10 cellular contexts compared by ENCODE assay signal in the genomic region with DNA sequence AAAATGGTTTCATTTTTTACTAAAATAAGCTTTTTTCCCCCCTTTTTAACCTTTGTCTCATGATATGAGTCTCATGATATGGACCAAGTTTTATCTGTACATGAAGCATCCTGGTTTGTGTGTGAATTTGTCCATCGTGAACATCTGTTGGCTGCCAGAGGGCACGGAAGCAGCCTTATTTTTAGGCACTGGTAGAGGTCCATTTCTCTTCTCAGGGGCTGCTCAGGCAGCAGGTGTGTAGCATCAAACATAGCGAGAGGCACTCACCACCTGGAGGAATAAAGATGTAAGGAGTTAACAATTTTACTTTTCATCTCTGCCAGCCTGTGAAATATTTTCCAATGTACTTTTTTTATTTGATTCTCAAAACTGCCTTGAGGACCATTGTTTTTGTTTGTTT.
DNase-seq lines count a peak whose midpoint lies in the region; ATAC-seq and TF ChIP-seq lines count a peak whose summit lies in the region.
"Had no signal": no experiment of that assay in that cellular context is flagged by ENCODE, and none has a peak within 500 bp of the region (broad histone marks: within the 10 kb centered on the region; RNA-seq: fewer than 3 reads in every experiment).

No MANE protein-coding gene starts in this region.

- TF ChIP-seq CTCF in transverse colon (IDR thresholded peaks at IDR 0.05) = no peak
- TF ChIP-seq CTCF in right lobe of liver (IDR thresholded peaks at IDR 0.05) = no peak

- H3K27me3 Mint-ChIP-seq in activated naive CD4-positive, alpha-beta T cell treated with anti-CD3 and anti-CD28 coated beads for 36 hours (ENCODE audit: low read depth) = no peaks in the 10 kb centered on the region
- no peaks in the 10 kb centered on the region for H3K27me3 Mint-ChIP-seq in T-cell

- H3K27ac ChIP-seq in transverse colon (peak overlapping the region in 3 of 4 donors; percentile 29 to 53 (median 46)), right lobe of liver (no peak overlapping the region)
- H3K27ac ChIP-seq: coronary artery had no signal

- CTCF ChIA-PET in activated naive CD4-positive, alpha-beta T cell treated with anti-CD3 and anti-CD28 coated beads for 36 hours (lab: Charles Lee) = no interaction called here
- CTCF ChIA-PET in T-cell (lab: Charles Lee) = interaction anchor here in 1 of 2 donors (0.6 kb wide), 1 partner anchor 177 kb away, joined by 3 read pairs; no protein-coding TSS in a partner anchor

- H3K36me3 Mint-ChIP-seq in activated naive CD4-positive, alpha-beta T cell treated with anti-CD3 and anti-CD28 coated beads for 36 hours (ENCODE audit: low read depth) = peaks cover 16% of the 10 kb centered on the region
- H3K36me3 Mint-ChIP-seq in activated naive CD4-positive, alpha-beta T cell treated with anti-CD3 and anti-CD28 coated beads, Interleukin-2, amount 50 U/mL, for 72 hours = peaks cover 13% of the 10 kb centered on the region in 2 donors
- H3K36me3 Mint-ChIP-seq in T-cell = peaks cover 46% of the 10 kb centered on the region

- H3K4me3 ChIP-seq in transverse colon (no peak overlapping the region), right lobe of liver (no peak overlapping the region)

- TF ChIP-seq POLR2A in transverse colon (IDR thresholded peaks at IDR 0.05) (no peak), right lobe of liver (IDR thresholded peaks at IDR 0.05) (no peak)

- DNase-seq in activated naive CD4-positive, alpha-beta T cell treated with anti-CD3 and anti-CD28 coated beads for 36 hours = no peak
- DNase-seq in activated naive CD4-positive, alpha-beta T cell treated with anti-CD3 and anti-CD28 coated beads, Interleukin-2, amount 50 U/mL, for 72 hours (ENCODE audit: low spot score in 2 of 2) = no peak
- no peak for DNase-seq in T-cell
- DNase-seq in transverse colon = no peak
- no peak for DNase-seq in kidney tubule cell (ENCODE audit: low spot score)
- DNase-seq in right lobe of liver = no peak
- DNase-seq in C1 segment of cervical spinal cord (lab: John Stamatoyannopoulos, UW) = no peak
- DNase-seq: retina had no signal

- H3K27ac Mint-ChIP-seq in activated naive CD4-positive, alpha-beta T cell treated with anti-CD3 and anti-CD28 coated beads for 36 hours = no peak overlapping the region
- peak overlapping the region in 1 of 2 donors; percentile 15 for H3K27ac Mint-ChIP-seq in activated naive CD4-positive, alpha-beta T cell treated with anti-CD3 and anti-CD28 coated beads, Interleukin-2, amount 50 U/mL, for 72 hours
- peak overlapping the region in 1 of 2 donors; percentile 32 for H3K27ac Mint-ChIP-seq in T-cell

- ATAC-seq in activated naive CD4-positive, alpha-beta T cell treated with anti-CD3 and anti-CD28 coated beads, Interleukin-2, amount 50 U/mL, for 72 hours = no peak
- ATAC-seq in HG02798 (IDR thresholded peaks at IDR 0.05; ENCODE audit: poor library complexity, unreplicated experiment) (peak; percentile 70), T-cell (replicated peaks in 1 of 4) (no peak), right lobe of liver (no peak)

- 78% methylated on average over 3 of the region's 3 CpGs for WGBS in transverse colon (ENCODE audit: low coverage in 1 of 2), 2 donors
- 88% methylated on average over 3 of the region's 3 CpGs for WGBS in right lobe of liver (ENCODE audit: insufficient coverage, low coverage, low lambda C conversion rate, missing lambda C conversion rate)

- H3K4me3 Mint-ChIP-seq in activated naive CD4-positive, alpha-beta T cell treated with anti-CD3 and anti-CD28 coated beads for 36 hours = peak overlapping the region; percentile 22
- peak overlapping the region in 2 of 3 donors; percentile 10 to 66 for H3K4me3 Mint-ChIP-seq in T-cell

- H3K9me3 ChIP-seq in transverse colon = no peaks in the 10 kb centered on the region
- no peaks in the 10 kb centered on the region for H3K9me3 ChIP-seq in right lobe of liver

- no peak for TF ChIP-seq EP300 in transverse colon (IDR thresholded peaks at IDR 0.05; ENCODE audit: low read depth)

- intact Hi-C loops in activated naive CD4-positive, alpha-beta T cell treated with anti-CD3 and anti-CD28 coated beads for 36 hours (cut with micrococcal nuclease) = loop anchor here (2.0 kb wide), 1 partner anchor 136 kb away; no protein-coding TSS in a partner anchor
- intact Hi-C loops in transverse colon (cut with DNase I; ENCODE audit: low total_unique reads) (no loop called here), right lobe of liver (cut with DNase I) (loop anchor here (10.0 kb wide), 2 partner anchors 156 to 1296 kb away; no protein-coding TSS in a partner anchor)

- peaks cover 0 to 5% (median 0%) of the 10 kb centered on the region in 4 donors for H3K4me1 ChIP-seq in transverse colon
- no peaks in the 10 kb centered on the region for H3K4me1 ChIP-seq in right lobe of liver

- in situ Hi-C loops in transverse colon (cut with MboI; ENCODE audit: low pct_ligation_motif_present in 1 of 4, low pct_unique_long_range_greater_than_20kb in 1 of 4, low sequenced_read_pairs in 3 of 4) = loop anchor here in 1 of 4 donors (10.0 kb wide), 1 partner anchor 1296 kb away; no protein-coding TSS in a partner anchor

- POLR2A ChIA-PET in T-cell (lab: Charles Lee) = no interaction called here

- no peaks in the 10 kb centered on the region for H3K27me3 ChIP-seq in transverse colon
- H3K27me3 ChIP-seq in right lobe of liver = no peaks in the 10 kb centered on the region

- no peaks in the 10 kb centered on the region for H3K9me3 Mint-ChIP-seq in activated naive CD4-positive, alpha-beta T cell treated with anti-CD3 and anti-CD28 coated beads for 36 hours
- H3K9me3 Mint-ChIP-seq in activated naive CD4-positive, alpha-beta T cell treated with anti-CD3 and anti-CD28 coated beads, Interleukin-2, amount 50 U/mL, for 72 hours = no peaks in the 10 kb centered on the region
- H3K9me3 Mint-ChIP-seq in T-cell = no peaks in the 10 kb centered on the region

- peaks cover 26% of the 10 kb centered on the region for H3K4me1 Mint-ChIP-seq in activated naive CD4-positive, alpha-beta T cell treated with anti-CD3 and anti-CD28 coated beads for 36 hours (ENCODE audit: low read depth)
- H3K4me1 Mint-ChIP-seq in T-cell = peaks cover 26 to 43% (median 33%) of the 10 kb centered on the region in 3 donors

- H3K36me3 ChIP-seq in transverse colon = no peaks in the 10 kb centered on the region
- H3K36me3 ChIP-seq in right lobe of liver = no peaks in the 10 kb centered on the region

Comparison
In these comparisons a context has a peak if more than half of its experiments do, and no peak if none do; other contexts are left out.
1. H3K27ac ChIP-seq: peak in transverse colon (3 of 4); none in right lobe of liver (0 of 3).